In genomic region chr1:222522105-222522915, GRCh38 we compare ENCODE assay signal across 16 cellular contexts. TPM values are rescaled to one million over a fixed set of nuclear protein-coding genes. Genes with fewer than 3 reads are reported as not detected.
DNase-seq lines count a peak whose midpoint lies in the region; ATAC-seq, FAIRE-seq and TF ChIP-seq lines count a peak whose summit lies in the region.
"Had no signal": no experiment of that assay in that cellular context is flagged by ENCODE, and none has a peak within 500 bp of the region (broad histone marks: within the 10 kb centered on the region; RNA-seq: fewer than 3 reads in every experiment).

No MANE protein-coding gene starts in this region.

- TF ChIP-seq CTCF in HEK293 (tag by site-specific recombination; IDR thresholded peaks at IDR 0.05): no peak
- TF ChIP-seq CTCF in PC-3 (conservative IDR thresholded peaks at IDR 0.05; ENCODE audit: low read depth, low read length): no peak
- TF ChIP-seq CTCF in mammary epithelial cell (conservative IDR thresholded peaks at IDR 0.05 in 1 of 2, IDR thresholded peaks at IDR 0.05 in 1 of 2; ENCODE audit: extremely low read depth in 1 of 2, insufficient read depth in 1 of 2, low read depth in 1 of 2, low read length in 2 of 2): no peak
- no peak for TF ChIP-seq CTCF in HepG2 (CRISPR knock-in tag; IDR thresholded peaks at IDR 0.05)
- TF ChIP-seq CTCF in left ventricle myocardium inferior (IDR thresholded peaks at IDR 0.05; ENCODE audit: borderline replicate concordance): no peak

- dilution Hi-C loops in mammary epithelial cell (cut with HindIII; ENCODE audit: low sequenced_read_pairs): loop anchor here (5.0 kb wide), 1 partner anchor 55 kb away; no protein-coding TSS in a partner anchor

- 0 out of 4 replicates have a peak, but pooled peaks of 1 of the 2 experiments have one; percentile 25 for TF ChIP-seq EP300 in HepG2 (IDR thresholded peaks at IDR 0.05; ENCODE audit: low read depth in 2 of 2, low read length in 2 of 2)
- no peak for TF ChIP-seq EP300 in HepG2 (CRISPR knock-in tag; IDR thresholded peaks at IDR 0.05; ENCODE audit: borderline replicate concordance)

- H3K79me2 ChIP-seq in PC-3 (ENCODE audit: low read length) (no peaks in the 10 kb centered on the region), mammary epithelial cell (ENCODE audit: insufficient read depth, low read length) (no peaks in the 10 kb centered on the region), HepG2 (ENCODE audit: insufficient read depth, low read length) (no peaks in the 10 kb centered on the region)

- H3K4me1 ChIP-seq in HEK293 (ENCODE audit: control insufficient read depth, insufficient read depth, low read length) (no peaks in the 10 kb centered on the region), PC-3 (ENCODE audit: insufficient read depth, low read length) (peaks cover 22% of the 10 kb centered on the region), mammary epithelial cell (ENCODE audit: insufficient read depth, low read length) (no peaks in the 10 kb centered on the region), HepG2 (ENCODE audit: insufficient read depth, low read length) (peaks cover 22% of the 10 kb centered on the region), left ventricle myocardium inferior (no peaks in the 10 kb centered on the region)

- in situ Hi-C loops in mammary epithelial cell (cut with MboI; ENCODE audit: low sequenced_read_pairs in 2 of 2): no loop called here
- in situ Hi-C loops in HepG2 (cut with HindIII; ENCODE audit: extremely low pct_ligation_motif_present, low pct_unique_long_range_greater_than_20kb): no loop called here

- H2AFZ ChIP-seq in PC-3 (ENCODE audit: low read length) (no peak overlapping the region), mammary epithelial cell (ENCODE audit: low read depth, low read length) (peak overlapping the region; percentile 5), HepG2 (ENCODE audit: low read length) (peak overlapping the region; percentile 65)

- H3K9ac ChIP-seq in PC-3 (ENCODE audit: low read length): no peak overlapping the region; the same call in 1 of the 2 replicates
- H3K9ac ChIP-seq in mammary epithelial cell (ENCODE audit: insufficient read depth, low read length): no peak overlapping the region
- no peak overlapping the region for H3K9ac ChIP-seq in HepG2 (ENCODE audit: insufficient read depth, low read depth, low read length)

- no peaks in the 10 kb centered on the region for H3F3A ChIP-seq in PC-3 (ENCODE audit: low read length, unreplicated experiment)

- H3K36me3 ChIP-seq in HEK293 (ENCODE audit: control insufficient read depth in 2 of 2, insufficient read depth in 1 of 2, low read length in 2 of 2): no peaks in the 10 kb centered on the region
- H3K36me3 ChIP-seq in PC-3 (ENCODE audit: low read depth, low read length): no peaks in the 10 kb centered on the region
- no peaks in the 10 kb centered on the region for H3K36me3 ChIP-seq in mammary epithelial cell (ENCODE audit: insufficient read depth, low read length)
- H3K36me3 ChIP-seq in HepG2 (replicated peaks in 1 of 2; ENCODE audit: control insufficient read depth in 1 of 2, insufficient read depth in 2 of 2, low read length in 2 of 2): no peaks in the 10 kb centered on the region
- H3K36me3 ChIP-seq in left ventricle myocardium inferior: no peaks in the 10 kb centered on the region

- ATAC-seq in PC-3: peak; percentile 27
- peak; percentile 62 for ATAC-seq in HepG2

- H4K20me1 ChIP-seq in PC-3 (ENCODE audit: low read length) (no peaks in the 10 kb centered on the region), mammary epithelial cell (ENCODE audit: insufficient read depth, low read length) (no peaks in the 10 kb centered on the region), HepG2 (ENCODE audit: insufficient read depth, low read length) (no peaks in the 10 kb centered on the region)

- DNase-seq in PC-3: peak; percentile 80
- no peak for DNase-seq in mammary epithelial cell
- DNase-seq in HepG2 (ENCODE audit: low spot score): peak; percentile 54
- DNase-seq in left ventricle myocardium inferior: no peak
- DNase-seq in middle frontal gyrus (ENCODE audit: extremely low spot score, low spot score): no peak
- no peak for DNase-seq in activated effector memory CD4-positive, alpha-beta T cell treated with Interleukin-2 at 50 U/mL for 16 hours
- DNase-seq in activated T-cell treated with anti-CD3 and anti-CD28 coated beads, Interleukin-2, amount 50 U/mL, for 48 hours: no peak
- DNase-seq: CD4-positive, alpha-beta T cell; DMS79 treated with DMSO at 0.1 percent for 48 hours; NCI-H1092; NCI-H345; NCI-H69 had no signal

- no peak overlapping the region for H3K4me3 ChIP-seq in HEK293 (ENCODE audit: low read depth, low read length)
- H3K4me3 ChIP-seq in PC-3 (ENCODE audit: low read length): no peak overlapping the region
- no peak overlapping the region for H3K4me3 ChIP-seq in mammary epithelial cell (replicated peaks in 1 of 3; ENCODE audit: insufficient read depth in 1 of 3, low read depth in 2 of 3, low read length in 3 of 3)
- peak overlapping the region in 1 of 3 experiments; percentile 15; a peak in 1 of 6 replicates for H3K4me3 ChIP-seq in HepG2 (replicated peaks in 1 of 3; ENCODE audit: insufficient read depth in 1 of 3, low read depth in 2 of 3, low read length in 3 of 3)
- H3K4me3 ChIP-seq in left ventricle myocardium inferior: no peak overlapping the region

- TF ChIP-seq RAD21 in HepG2 (CRISPR knock-in tag; IDR thresholded peaks at IDR 0.05): no peak

- H3K27ac ChIP-seq in HEK293 (ENCODE audit: extremely low read depth, low read depth, low read length) (no peak overlapping the region), PC-3 (ENCODE audit: low read length) (peak overlapping the region; percentile 78), mammary epithelial cell (ENCODE audit: insufficient read depth, low read depth, low read length) (no peak overlapping the region), HepG2 (ENCODE audit: extremely low read length, insufficient read depth, low read length) (no peak overlapping the region), left ventricle myocardium inferior (replicated peaks) (no peak overlapping the region)

- CTCF ChIA-PET in HEK293 (lab: Yijun Ruan, JAX) (no interaction called here), PC-3 (lab: Charles Lee) (no interaction called here), mammary epithelial cell (lab: Charles Lee; ENCODE audit: low non-redundant PET) (no interaction called here), HepG2 (lab: Yijun Ruan, JAX; ENCODE audit: low intra/inter-chr PET ratio, low total read pairs) (no interaction called here)

- no peaks in the 10 kb centered on the region for H3K9me2 ChIP-seq in PC-3 (replicated peaks; ENCODE audit: low read length)

- intact Hi-C loops in PC-3 (cut with micrococcal nuclease) (no loop called here), mammary epithelial cell (cut with micrococcal nuclease) (no loop called here), HepG2 (cut with micrococcal nuclease; ENCODE audit: unreplicated experiment) (no loop called here), left ventricle myocardium inferior (cut with micrococcal nuclease) (no loop called here)

- POLR2A ChIA-PET in HEK293 (lab: Yijun Ruan, JAX) (no interaction called here), PC-3 (lab: Charles Lee; ENCODE audit: unreplicated experiment) (no interaction called here), HepG2 (lab: Yijun Ruan, JAX) (interaction anchor here (1.0 to 1.8 kb wide), 6 partner anchors 24 to 122 kb away, joined by 3 to 9 read pairs (median 4); partner anchors contain the start of gene TAF1A)

- BruUV-seq in PC-3 (replicated peaks; lab: Mats Ljungman, UMichigan): no TSS peak
- no TSS peak for BruUV-seq in mammary epithelial cell (replicated peaks; lab: Mats Ljungman, UMichigan)
- BruUV-seq in HepG2 (replicated peaks; lab: Mats Ljungman, UMichigan): TSS peak; percentile 44

- FAIRE-seq in HepG2 (lab: Jason Lieb, UNC): no peak
- FAIRE-seq: G401.6, GM19239 had no signal

- TF ChIP-seq POLR2A in HepG2 (IDR thresholded peaks at IDR 0.05; ENCODE audit: insufficient read depth in 1 of 2, low read depth in 2 of 2, low read length in 2 of 2): no peak

- H3K9me3 ChIP-seq in HEK293 (ENCODE audit: control insufficient read depth, insufficient read depth, low read depth, low read length) (no peaks in the 10 kb centered on the region), PC-3 (ENCODE audit: low read length) (no peaks in the 10 kb centered on the region), mammary epithelial cell (replicated peaks; ENCODE audit: insufficient read depth, low read length) (no peaks in the 10 kb centered on the region), HepG2 (ENCODE audit: low read length) (no peaks in the 10 kb centered on the region), left ventricle myocardium inferior (replicated peaks) (no peaks in the 10 kb centered on the region)

- H3K27me3 ChIP-seq in PC-3 (ENCODE audit: low read length) (no peaks in the 10 kb centered on the region), mammary epithelial cell (ENCODE audit: insufficient read depth, low read length) (no peaks in the 10 kb centered on the region), HepG2 (ENCODE audit: control insufficient read depth in 1 of 2, insufficient read depth in 2 of 2, low read length in 2 of 2) (no peaks in the 10 kb centered on the region), left ventricle myocardium inferior (ENCODE audit: low read depth) (peaks cover 30% of the 10 kb centered on the region)

- H3K4me2 ChIP-seq in PC-3 (ENCODE audit: low read length) (peak overlapping the region; percentile 28), mammary epithelial cell (ENCODE audit: insufficient read depth, low read depth, low read length) (no peak overlapping the region), HepG2 (ENCODE audit: low read depth, low read length) (peak overlapping the region; percentile 56)

- WGBS in mammary epithelial cell (ENCODE audit: low coverage, missing lambda C conversion rate): 76% methylated on average over 8 of the region's 8 CpGs
- 26% methylated on average over 6 of the region's 8 CpGs for WGBS in HepG2 (ENCODE audit: low lambda C conversion rate)

RNA-seq across cellular contexts. Expression of gene HHIPL2, which starts 25.6 kb away (rescaled TPM):
- total RNA-seq in PC-3 (2014; rRNA removed) (1.1 and 1.2 TPM in 2 replicates), mammary epithelial cell (not detected), HepG2 (2016; rRNA removed; fragmentation: Illumina TruSeq; extraction: Trizol) (0.07 and 0.53 TPM in 2 replicates), left ventricle myocardium inferior (not detected)
- polyA plus RNA-seq in mammary epithelial cell (0.03 TPM), HepG2 (2011; rRNA removed) (0.46 and 1.3 TPM in 2 replicates)
- polyA minus RNA-seq in mammary epithelial cell: not detected
- not detected in 2 replicates for total RNA-seq in HepG2 (2016; cell fraction: cytosol; rRNA removed; fragmentation: Illumina TruSeq; extraction: Trizol; ENCODE audit: low read depth)
- 0.30 TPM in 2 replicates for total RNA-seq in HepG2 (2016; cell fraction: insoluble cytoplasmic fraction; rRNA removed; fragmentation: Illumina TruSeq; extraction: Trizol)
- total RNA-seq in HepG2 (2016; cell fraction: membrane; rRNA removed; fragmentation: Illumina TruSeq; extraction: Trizol): 0.09 and 0.41 TPM in 2 replicates
- 0.50 and 2.3 TPM in 2 replicates for total RNA-seq in HepG2 (2016; cell fraction: nucleus; rRNA removed; fragmentation: Illumina TruSeq; extraction: Trizol)
- polyA plus RNA-seq in HepG2 (2011; cell fraction: cytosol; rRNA removed): 0.13 and 0.37 TPM in 2 replicates
- 2.3 TPM in 2 replicates for polyA plus RNA-seq in HepG2 (2011; cell fraction: nucleus; rRNA removed)
- polyA plus RNA-seq in HepG2 (2012): 1.3 and 1.8 TPM in 2 replicates
- not detected in 2 replicates for polyA plus RNA-seq in HepG2 (2016; cell fraction: cytosol; fragmentation: Illumina TruSeq; extraction: Trizol; ENCODE audit: low read depth)
- polyA plus RNA-seq in HepG2 (2016; cell fraction: insoluble cytoplasmic fraction; fragmentation: Illumina TruSeq; extraction: Trizol; ENCODE audit: low read depth): 0.14 and 0.30 TPM in 2 replicates
- polyA plus RNA-seq in HepG2 (2016; cell fraction: membrane; fragmentation: Illumina TruSeq; extraction: Trizol; ENCODE audit: low read depth): 0.17 TPM in 1 of 2 replicates, not detected in the other
- 1.8 and 2.9 TPM in 2 replicates for polyA plus RNA-seq in HepG2 (2016; cell fraction: nucleus; fragmentation: Illumina TruSeq; extraction: Trizol; ENCODE audit: insufficient read depth, low read depth)
- 0.06 and 0.23 TPM in 2 replicates for polyA minus RNA-seq in HepG2 (2011; rRNA and poly(A)+ RNA removed; ENCODE audit: low replicate concordance)
- not detected in 2 replicates for polyA minus RNA-seq in HepG2 (2011; cell fraction: cytosol; rRNA and poly(A)+ RNA removed)
- 0.12 and 0.64 TPM in 2 replicates for polyA minus RNA-seq in HepG2 (2011; cell fraction: nucleus; rRNA and poly(A)+ RNA removed)
- total RNA-seq: SK-MEL-5 had no signal

Comparison
In these comparisons a context has a peak if more than half of its experiments do, and no peak if none do; other contexts are left out.
1. DNase-seq: peak in PC-3 (single experiment) and HepG2 (single experiment); none in mammary epithelial cell (single experiment), left ventricle myocardium inferior (single experiment), middle frontal gyrus (single experiment), activated effector memory CD4-positive, alpha-beta T cell treated with Interleukin-2 at 50 U/mL for 16 hours (single experiment) and activated T-cell treated with anti-CD3 and anti-CD28 coated beads, Interleukin-2, amount 50 U/mL, for 48 hours (0 of 2).
2. Of the 63 proteins assayed by ChIP-seq in both HepG2 and HEK293: peak only in HepG2: none; only in HEK293: SETDB1; in both: none; in neither: 62.